1 cellular context compared by ENCODE assay signal in the genomic region with DNA sequence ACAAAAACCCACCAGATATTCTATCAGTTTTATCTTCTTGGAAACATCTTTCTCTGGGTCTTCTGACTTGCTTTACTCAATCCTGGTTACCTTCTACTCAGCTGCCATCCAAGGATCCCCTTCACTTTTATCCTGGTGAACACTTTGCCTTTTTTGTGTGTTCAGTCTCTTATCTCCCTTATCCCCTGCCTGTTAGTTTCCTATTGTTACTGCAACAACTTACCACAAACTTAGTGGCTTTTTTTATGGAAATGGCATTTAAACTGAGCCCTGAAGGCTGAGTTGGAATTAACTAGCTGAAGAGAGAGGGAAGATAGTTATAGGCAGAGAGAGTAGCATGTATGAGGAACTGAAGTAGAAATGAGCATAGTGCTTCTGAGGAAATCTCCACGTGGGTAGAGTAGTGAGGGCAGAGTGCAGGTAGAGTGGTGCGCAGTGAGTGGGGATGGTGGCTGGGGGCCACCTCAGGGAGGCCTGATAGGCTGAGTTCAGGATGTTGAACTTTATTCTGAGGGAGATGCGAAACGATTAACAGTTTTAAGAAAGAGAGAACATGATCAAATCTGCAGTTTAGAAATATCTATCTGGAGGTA.
TF ChIP-seq lines count a peak whose summit lies in the region.

No MANE protein-coding gene starts in this region.

TF ChIP-seq in H1, 55 proteins besides CTCF, POLR2A, EP300 and RAD21:
- TF ChIP-seq TCF12 (IDR thresholded peaks at IDR 0.05; ENCODE audit: low read depth, low read length), result no peak
- no peak for TF ChIP-seq FOSL1 (IDR thresholded peaks at IDR 0.05; ENCODE audit: insufficient read depth, low read depth, low read length)
- TF ChIP-seq ASH2L (IDR thresholded peaks at IDR 0.05; ENCODE audit: low read length), result no peak
- TF ChIP-seq KDM1A (IDR thresholded peaks at IDR 0.05; ENCODE audit: borderline replicate concordance, low read length), result no peak
- no peak for TF ChIP-seq EGR1 (IDR thresholded peaks at IDR 0.05; ENCODE audit: borderline replicate concordance, low read depth, low read length)
- no peak for TF ChIP-seq JUND (IDR thresholded peaks at IDR 0.05; ENCODE audit: low read length)
- no peak for TF ChIP-seq TAF1 (IDR thresholded peaks at IDR 0.05; ENCODE audit: low read depth, low read length)
- no peak for TF ChIP-seq SUZ12 (IDR thresholded peaks at IDR 0.05; ENCODE audit: low read length)
- no peak for TF ChIP-seq TAF7 (optimal IDR thresholded peaks at IDR 0.05; ENCODE audit: borderline replicate concordance, low read depth, low read length)
- no peak for TF ChIP-seq CHD7 (IDR thresholded peaks at IDR 0.05; ENCODE audit: insufficient replicate concordance, low read length)
- no peak for TF ChIP-seq ATF2 (IDR thresholded peaks at IDR 0.05; ENCODE audit: low read length)
- no peak for TF ChIP-seq EZH2 (IDR thresholded peaks at IDR 0.05; ENCODE audit: low read depth, low read length, severe bottlenecking)
- no peak for TF ChIP-seq CTBP2 (IDR thresholded peaks at IDR 0.05; ENCODE audit: borderline replicate concordance, insufficient read depth, insufficient read length, low read length)
- TF ChIP-seq CBX5 (IDR thresholded peaks at IDR 0.05; ENCODE audit: low read depth, low read length), result no peak
- TF ChIP-seq HDAC6 (IDR thresholded peaks at IDR 0.05; ENCODE audit: low read depth, low read length), result no peak
TF ChIP-seq in H1: peak in this region for 0.
